In the genomic region with DNA sequence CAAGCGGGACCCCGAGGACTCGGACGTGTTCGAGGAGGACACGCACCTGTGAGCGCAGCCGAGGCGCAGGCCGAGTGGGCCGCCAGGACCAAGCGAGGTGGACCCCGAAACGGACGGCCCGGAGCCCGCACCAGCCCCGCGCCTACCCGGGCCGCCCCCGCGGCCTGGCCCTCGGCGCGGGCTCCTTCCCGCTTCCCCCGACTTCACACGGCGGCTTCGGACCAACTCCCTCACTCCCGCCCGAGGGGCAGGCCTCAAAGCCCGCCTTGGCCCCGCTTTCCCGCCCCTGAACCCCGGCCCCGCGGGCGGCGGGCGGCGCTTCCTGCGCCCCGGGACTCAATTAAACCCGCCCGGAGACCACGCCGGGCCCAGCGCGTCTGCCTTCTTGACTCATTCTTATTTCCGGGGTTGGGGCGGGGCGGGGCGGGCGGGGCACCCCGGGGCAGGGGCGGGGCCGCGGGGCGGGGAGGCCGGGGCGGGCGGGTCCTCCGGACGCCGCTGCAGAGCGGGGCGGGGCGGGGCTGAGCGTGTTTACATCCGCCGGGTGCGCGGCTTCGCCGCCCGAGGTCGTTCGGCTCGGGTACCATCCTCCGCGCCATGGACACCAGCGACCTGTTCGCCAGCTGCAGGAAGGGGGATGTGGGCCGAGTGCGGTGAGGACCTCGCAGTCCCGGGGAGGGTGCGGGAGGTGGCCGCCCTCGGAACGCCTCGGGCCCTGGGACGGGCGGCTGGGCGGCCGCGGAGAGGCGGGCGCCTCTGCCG, we compare ENCODE assay signal across 1 cellular context.
TF ChIP-seq lines count a peak whose summit lies in the region.

A gene (plus strand): TSS at position 524 of the 762 bp plus-strand sequence. CDS start 74 bp downstream, at position 598.

TF ChIP-seq in GM12878, 131 proteins besides CTCF, POLR2A, EP300 and RAD21 (continued from another document and continues in another):
- TF ChIP-seq IKZF1 (conservative IDR thresholded peaks at IDR 0.05) (peak; percentile 43; the same call in 1 of the 2 replicates), TCF7 (IDR thresholded peaks at IDR 0.05; ENCODE audit: borderline replicate concordance) (no peak), NFYA (IDR thresholded peaks at IDR 0.05; ENCODE audit: borderline replicate concordance, low read depth, low read length) (no peak), MEF2B (IDR thresholded peaks at IDR 0.05; ENCODE audit: partially characterized antibody, poor library complexity, severe bottlenecking) (no peak), ZNF217 (IDR thresholded peaks at IDR 0.05) (no peak), KDM1A (IDR thresholded peaks at IDR 0.05; ENCODE audit: borderline replicate concordance) (no peak), LARP7 (IDR thresholded peaks at IDR 0.05) (peak; percentile 79), SREBF1 (IDR thresholded peaks at IDR 0.05; ENCODE audit: low read length) (no peak), FOS (IDR thresholded peaks at IDR 0.05; ENCODE audit: borderline replicate concordance, extremely low read depth, insufficient read length) (no peak), MYB (IDR thresholded peaks at IDR 0.05; ENCODE audit: borderline replicate concordance, low read depth, low read length) (no peak), KLF5 (IDR thresholded peaks at IDR 0.05; ENCODE audit: partially characterized antibody) (no peak), SMC3 (IDR thresholded peaks at IDR 0.05; ENCODE audit: borderline replicate concordance, low read length) (no peak), HDGF (IDR thresholded peaks at IDR 0.05) (no peak), ZZZ3 (IDR thresholded peaks at IDR 0.05; ENCODE audit: control insufficient read depth, insufficient read length, low read depth) (no peak), RELA (IDR thresholded peaks at IDR 0.05; ENCODE audit: borderline replicate concordance, partially characterized antibody) (no peak), JUNB (IDR thresholded peaks at IDR 0.05) (no peak)
- TF ChIP-seq, protein P1, sequence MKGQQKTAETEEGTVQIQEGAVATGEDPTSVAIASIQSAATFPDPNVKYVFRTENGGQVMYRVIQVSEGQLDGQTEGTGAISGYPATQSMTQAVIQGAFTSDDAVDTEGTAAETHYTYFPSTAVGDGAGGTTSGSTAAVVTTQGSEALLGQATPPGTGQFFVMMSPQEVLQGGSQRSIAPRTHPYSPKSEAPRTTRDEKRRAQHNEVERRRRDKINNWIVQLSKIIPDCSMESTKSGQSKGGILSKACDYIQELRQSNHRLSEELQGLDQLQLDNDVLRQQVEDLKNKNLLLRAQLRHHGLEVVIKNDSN (IDR thresholded peaks at IDR 0.05; ENCODE audit: borderline replicate concordance, extremely low read length, insufficient read depth, low read depth, low read length) = no peak
- TF ChIP-seq, protein P2, sequence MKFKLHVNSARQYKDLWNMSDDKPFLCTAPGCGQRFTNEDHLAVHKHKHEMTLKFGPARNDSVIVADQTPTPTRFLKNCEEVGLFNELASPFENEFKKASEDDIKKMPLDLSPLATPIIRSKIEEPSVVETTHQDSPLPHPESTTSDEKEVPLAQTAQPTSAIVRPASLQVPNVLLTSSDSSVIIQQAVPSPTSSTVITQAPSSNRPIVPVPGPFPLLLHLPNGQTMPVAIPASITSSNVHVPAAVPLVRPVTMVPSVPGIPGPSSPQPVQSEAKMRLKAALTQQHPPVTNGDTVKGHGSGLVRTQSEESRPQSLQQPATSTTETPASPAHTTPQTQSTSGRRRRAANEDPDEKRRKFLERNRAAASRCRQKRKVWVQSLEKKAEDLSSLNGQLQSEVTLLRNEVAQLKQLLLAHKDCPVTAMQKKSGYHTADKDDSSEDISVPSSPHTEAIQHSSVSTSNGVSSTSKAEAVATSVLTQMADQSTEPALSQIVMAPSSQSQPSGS (IDR thresholded peaks at IDR 0.05; ENCODE audit: low read length) = no peak
- TF ChIP-seq, protein P3, sequence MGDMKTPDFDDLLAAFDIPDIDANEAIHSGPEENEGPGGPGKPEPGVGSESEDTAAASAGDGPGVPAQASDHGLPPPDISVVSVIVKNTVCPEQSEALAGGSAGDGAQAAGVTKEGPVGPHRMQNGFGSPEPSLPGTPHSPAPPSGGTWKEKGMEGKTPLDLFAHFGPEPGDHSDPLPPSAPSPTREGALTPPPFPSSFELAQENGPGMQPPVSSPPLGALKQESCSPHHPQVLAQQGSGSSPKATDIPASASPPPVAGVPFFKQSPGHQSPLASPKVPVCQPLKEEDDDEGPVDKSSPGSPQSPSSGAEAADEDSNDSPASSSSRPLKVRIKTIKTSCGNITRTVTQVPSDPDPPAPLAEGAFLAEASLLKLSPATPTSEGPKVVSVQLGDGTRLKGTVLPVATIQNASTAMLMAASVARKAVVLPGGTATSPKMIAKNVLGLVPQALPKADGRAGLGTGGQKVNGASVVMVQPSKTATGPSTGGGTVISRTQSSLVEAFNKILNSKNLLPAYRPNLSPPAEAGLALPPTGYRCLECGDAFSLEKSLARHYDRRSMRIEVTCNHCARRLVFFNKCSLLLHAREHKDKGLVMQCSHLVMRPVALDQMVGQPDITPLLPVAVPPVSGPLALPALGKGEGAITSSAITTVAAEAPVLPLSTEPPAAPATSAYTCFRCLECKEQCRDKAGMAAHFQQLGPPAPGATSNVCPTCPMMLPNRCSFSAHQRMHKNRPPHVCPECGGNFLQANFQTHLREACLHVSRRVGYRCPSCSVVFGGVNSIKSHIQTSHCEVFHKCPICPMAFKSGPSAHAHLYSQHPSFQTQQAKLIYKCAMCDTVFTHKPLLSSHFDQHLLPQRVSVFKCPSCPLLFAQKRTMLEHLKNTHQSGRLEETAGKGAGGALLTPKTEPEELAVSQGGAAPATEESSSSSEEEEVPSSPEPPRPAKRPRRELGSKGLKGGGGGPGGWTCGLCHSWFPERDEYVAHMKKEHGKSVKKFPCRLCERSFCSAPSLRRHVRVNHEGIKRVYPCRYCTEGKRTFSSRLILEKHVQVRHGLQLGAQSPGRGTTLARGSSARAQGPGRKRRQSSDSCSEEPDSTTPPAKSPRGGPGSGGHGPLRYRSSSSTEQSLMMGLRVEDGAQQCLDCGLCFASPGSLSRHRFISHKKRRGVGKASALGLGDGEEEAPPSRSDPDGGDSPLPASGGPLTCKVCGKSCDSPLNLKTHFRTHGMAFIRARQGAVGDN (IDR thresholded peaks at IDR 0.05) = peak; percentile 22
- TF ChIP-seq, protein P4, sequence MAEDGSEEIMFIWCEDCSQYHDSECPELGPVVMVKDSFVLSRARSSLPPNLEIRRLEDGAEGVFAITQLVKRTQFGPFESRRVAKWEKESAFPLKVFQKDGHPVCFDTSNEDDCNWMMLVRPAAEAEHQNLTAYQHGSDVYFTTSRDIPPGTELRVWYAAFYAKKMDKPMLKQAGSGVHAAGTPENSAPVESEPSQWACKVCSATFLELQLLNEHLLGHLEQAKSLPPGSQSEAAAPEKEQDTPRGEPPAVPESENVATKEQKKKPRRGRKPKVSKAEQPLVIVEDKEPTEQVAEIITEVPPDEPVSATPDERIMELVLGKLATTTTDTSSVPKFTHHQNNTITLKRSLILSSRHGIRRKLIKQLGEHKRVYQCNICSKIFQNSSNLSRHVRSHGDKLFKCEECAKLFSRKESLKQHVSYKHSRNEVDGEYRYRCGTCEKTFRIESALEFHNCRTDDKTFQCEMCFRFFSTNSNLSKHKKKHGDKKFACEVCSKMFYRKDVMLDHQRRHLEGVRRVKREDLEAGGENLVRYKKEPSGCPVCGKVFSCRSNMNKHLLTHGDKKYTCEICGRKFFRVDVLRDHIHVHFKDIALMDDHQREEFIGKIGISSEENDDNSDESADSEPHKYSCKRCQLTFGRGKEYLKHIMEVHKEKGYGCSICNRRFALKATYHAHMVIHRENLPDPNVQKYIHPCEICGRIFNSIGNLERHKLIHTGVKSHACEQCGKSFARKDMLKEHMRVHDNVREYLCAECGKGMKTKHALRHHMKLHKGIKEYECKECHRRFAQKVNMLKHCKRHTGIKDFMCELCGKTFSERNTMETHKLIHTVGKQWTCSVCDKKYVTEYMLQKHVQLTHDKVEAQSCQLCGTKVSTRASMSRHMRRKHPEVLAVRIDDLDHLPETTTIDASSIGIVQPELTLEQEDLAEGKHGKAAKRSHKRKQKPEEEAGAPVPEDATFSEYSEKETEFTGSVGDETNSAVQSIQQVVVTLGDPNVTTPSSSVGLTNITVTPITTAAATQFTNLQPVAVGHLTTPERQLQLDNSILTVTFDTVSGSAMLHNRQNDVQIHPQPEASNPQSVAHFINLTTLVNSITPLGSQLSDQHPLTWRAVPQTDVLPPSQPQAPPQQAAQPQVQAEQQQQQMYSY (CRISPR knock-in tag; IDR thresholded peaks at IDR 0.05) = no peak
- TF ChIP-seq, protein P5, sequence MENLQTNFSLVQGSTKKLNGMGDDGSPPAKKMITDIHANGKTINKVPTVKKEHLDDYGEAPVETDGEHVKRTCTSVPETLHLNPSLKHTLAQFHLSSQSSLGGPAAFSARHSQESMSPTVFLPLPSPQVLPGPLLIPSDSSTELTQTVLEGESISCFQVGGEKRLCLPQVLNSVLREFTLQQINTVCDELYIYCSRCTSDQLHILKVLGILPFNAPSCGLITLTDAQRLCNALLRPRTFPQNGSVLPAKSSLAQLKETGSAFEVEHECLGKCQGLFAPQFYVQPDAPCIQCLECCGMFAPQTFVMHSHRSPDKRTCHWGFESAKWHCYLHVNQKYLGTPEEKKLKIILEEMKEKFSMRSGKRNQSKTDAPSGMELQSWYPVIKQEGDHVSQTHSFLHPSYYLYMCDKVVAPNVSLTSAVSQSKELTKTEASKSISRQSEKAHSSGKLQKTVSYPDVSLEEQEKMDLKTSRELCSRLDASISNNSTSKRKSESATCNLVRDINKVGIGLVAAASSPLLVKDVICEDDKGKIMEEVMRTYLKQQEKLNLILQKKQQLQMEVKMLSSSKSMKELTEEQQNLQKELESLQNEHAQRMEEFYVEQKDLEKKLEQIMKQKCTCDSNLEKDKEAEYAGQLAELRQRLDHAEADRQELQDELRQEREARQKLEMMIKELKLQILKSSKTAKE (IDR thresholded peaks at IDR 0.05; ENCODE audit: low read depth, poor library complexity, severe bottlenecking) = no peak
- TF ChIP-seq, protein P6, sequence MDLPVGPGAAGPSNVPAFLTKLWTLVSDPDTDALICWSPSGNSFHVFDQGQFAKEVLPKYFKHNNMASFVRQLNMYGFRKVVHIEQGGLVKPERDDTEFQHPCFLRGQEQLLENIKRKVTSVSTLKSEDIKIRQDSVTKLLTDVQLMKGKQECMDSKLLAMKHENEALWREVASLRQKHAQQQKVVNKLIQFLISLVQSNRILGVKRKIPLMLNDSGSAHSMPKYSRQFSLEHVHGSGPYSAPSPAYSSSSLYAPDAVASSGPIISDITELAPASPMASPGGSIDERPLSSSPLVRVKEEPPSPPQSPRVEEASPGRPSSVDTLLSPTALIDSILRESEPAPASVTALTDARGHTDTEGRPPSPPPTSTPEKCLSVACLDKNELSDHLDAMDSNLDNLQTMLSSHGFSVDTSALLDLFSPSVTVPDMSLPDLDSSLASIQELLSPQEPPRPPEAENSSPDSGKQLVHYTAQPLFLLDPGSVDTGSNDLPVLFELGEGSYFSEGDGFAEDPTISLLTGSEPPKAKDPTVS (IDR thresholded peaks at IDR 0.05; ENCODE audit: low read depth, low read length) = no peak
- TF ChIP-seq, protein P7, sequence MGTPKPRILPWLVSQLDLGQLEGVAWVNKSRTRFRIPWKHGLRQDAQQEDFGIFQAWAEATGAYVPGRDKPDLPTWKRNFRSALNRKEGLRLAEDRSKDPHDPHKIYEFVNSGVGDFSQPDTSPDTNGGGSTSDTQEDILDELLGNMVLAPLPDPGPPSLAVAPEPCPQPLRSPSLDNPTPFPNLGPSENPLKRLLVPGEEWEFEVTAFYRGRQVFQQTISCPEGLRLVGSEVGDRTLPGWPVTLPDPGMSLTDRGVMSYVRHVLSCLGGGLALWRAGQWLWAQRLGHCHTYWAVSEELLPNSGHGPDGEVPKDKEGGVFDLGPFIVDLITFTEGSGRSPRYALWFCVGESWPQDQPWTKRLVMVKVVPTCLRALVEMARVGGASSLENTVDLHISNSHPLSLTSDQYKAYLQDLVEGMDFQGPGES (IDR thresholded peaks at IDR 0.05) = no peak
- TF ChIP-seq, protein P8, sequence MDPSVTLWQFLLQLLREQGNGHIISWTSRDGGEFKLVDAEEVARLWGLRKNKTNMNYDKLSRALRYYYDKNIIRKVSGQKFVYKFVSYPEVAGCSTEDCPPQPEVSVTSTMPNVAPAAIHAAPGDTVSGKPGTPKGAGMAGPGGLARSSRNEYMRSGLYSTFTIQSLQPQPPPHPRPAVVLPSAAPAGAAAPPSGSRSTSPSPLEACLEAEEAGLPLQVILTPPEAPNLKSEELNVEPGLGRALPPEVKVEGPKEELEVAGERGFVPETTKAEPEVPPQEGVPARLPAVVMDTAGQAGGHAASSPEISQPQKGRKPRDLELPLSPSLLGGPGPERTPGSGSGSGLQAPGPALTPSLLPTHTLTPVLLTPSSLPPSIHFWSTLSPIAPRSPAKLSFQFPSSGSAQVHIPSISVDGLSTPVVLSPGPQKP (IDR thresholded peaks at IDR 0.05; ENCODE audit: low read depth, low read length) = no peak
- TF ChIP-seq, protein P9, sequence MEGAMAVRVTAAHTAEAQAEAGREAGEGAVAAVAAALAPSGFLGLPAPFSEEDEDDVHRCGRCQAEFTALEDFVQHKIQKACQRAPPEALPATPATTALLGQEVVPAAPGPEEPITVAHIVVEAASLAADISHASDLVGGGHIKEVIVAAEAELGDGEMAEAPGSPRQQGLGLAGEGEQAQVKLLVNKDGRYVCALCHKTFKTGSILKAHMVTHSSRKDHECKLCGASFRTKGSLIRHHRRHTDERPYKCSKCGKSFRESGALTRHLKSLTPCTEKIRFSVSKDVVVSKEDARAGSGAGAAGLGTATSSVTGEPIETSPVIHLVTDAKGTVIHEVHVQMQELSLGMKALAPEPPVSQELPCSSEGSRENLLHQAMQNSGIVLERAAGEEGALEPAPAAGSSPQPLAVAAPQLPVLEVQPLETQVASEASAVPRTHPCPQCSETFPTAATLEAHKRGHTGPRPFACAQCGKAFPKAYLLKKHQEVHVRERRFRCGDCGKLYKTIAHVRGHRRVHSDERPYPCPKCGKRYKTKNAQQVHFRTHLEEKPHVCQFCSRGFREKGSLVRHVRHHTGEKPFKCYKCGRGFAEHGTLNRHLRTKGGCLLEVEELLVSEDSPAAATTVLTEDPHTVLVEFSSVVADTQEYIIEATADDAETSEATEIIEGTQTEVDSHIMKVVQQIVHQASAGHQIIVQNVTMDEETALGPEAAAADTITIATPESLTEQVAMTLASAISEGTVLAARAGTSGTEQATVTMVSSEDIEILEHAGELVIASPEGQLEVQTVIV (IDR thresholded peaks at IDR 0.05; ENCODE audit: borderline replicate concordance, partially characterized antibody) = no peak
- TF ChIP-seq, protein P10, sequence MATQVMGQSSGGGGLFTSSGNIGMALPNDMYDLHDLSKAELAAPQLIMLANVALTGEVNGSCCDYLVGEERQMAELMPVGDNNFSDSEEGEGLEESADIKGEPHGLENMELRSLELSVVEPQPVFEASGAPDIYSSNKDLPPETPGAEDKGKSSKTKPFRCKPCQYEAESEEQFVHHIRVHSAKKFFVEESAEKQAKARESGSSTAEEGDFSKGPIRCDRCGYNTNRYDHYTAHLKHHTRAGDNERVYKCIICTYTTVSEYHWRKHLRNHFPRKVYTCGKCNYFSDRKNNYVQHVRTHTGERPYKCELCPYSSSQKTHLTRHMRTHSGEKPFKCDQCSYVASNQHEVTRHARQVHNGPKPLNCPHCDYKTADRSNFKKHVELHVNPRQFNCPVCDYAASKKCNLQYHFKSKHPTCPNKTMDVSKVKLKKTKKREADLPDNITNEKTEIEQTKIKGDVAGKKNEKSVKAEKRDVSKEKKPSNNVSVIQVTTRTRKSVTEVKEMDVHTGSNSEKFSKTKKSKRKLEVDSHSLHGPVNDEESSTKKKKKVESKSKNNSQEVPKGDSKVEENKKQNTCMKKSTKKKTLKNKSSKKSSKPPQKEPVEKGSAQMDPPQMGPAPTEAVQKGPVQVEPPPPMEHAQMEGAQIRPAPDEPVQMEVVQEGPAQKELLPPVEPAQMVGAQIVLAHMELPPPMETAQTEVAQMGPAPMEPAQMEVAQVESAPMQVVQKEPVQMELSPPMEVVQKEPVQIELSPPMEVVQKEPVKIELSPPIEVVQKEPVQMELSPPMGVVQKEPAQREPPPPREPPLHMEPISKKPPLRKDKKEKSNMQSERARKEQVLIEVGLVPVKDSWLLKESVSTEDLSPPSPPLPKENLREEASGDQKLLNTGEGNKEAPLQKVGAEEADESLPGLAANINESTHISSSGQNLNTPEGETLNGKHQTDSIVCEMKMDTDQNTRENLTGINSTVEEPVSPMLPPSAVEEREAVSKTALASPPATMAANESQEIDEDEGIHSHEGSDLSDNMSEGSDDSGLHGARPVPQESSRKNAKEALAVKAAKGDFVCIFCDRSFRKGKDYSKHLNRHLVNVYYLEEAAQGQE (IDR thresholded peaks at IDR 0.05; ENCODE audit: low read depth, low read length) = no peak
